35 cellular contexts compared by ENCODE assay signal in the genomic region with DNA sequence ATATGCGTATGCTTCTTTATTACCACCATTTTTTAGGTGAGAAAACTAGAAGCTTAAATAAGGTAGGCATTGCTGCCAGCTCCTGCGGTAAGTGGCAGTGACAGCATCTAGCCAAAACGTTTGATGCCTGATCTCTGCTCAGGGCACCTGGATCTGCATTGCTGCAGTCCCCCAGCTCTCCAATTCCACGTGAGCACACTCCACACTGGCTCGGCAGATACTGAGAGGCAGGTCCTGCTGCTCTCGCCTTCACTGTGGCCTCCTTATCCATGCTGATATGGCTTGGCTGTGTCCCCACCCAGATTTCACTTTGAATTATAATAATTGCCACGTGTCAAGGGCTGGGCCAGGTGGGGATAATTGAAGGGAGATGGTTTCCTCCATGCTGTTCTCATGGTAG.
"Had no signal": no experiment of that assay in that cellular context is flagged by ENCODE, and none has a peak within 500 bp of the region (broad histone marks: within the 10 kb centered on the region; RNA-seq: fewer than 3 reads in every experiment).

No MANE protein-coding gene starts in this region.

- H3K4me3 Mint-ChIP-seq: activated B cell treated with CpG ODN at 0.5 μM for 24 hours; activated naive CD4-positive, alpha-beta T cell treated with anti-CD3 and anti-CD28 coated beads for 36 hours; activated naive CD4-positive, alpha-beta T cell treated with anti-CD3 and anti-CD28 coated beads, Interleukin-2, amount 50 U/mL, for 24 hours; activated naive CD8-positive, alpha-beta T cell treated with anti-CD3 and anti-CD28 coated beads for 36 hours; activated T-cell treated with anti-CD3 and anti-CD28 coated beads, Interleukin-2, amount 50 U/mL, for 24 hours; activated T-cell treated with anti-CD3 and anti-CD28 coated beads, Interleukin-2, amount 50 U/mL, for 72 hours; central memory CD8-positive, alpha-beta T cell; effector memory CD8-positive, alpha-beta T cell; T-helper 17 cell; T-helper 2 cell treated with Interferon-gamma antibody and Interleukin-4, amounts not matched to agents 5 μg/mL and 100 μg/mL, for 36 hours had no signal

- FAIRE-seq: astrocyte, bronchial epithelial cell, colon had no signal

- H3K36me3 Mint-ChIP-seq: activated naive CD4-positive, alpha-beta T cell treated with anti-CD3 and anti-CD28 coated beads, Interleukin-2, amount 50 U/mL, for 24 hours; activated naive CD8-positive, alpha-beta T cell treated with anti-CD3 and anti-CD28 coated beads for 36 hours had no signal

- DNase-seq: activated B cell treated with CpG ODN at 0.5 μM for 24 hours; activated CD4-positive, alpha-beta T cell treated with anti-CD3 and anti-CD28 coated beads for 48 hours; activated CD4-positive, alpha-beta T cell treated with anti-CD3 and anti-CD28 coated beads, Interleukin-2, amount 50 U/mL, for 1 hour; activated CD4-positive, alpha-beta T cell treated with anti-CD3 and anti-CD28 coated beads, Interleukin-2, amount 50 U/mL, for 48 hours; activated CD8-positive, alpha-beta memory T cell treated with anti-CD3 and anti-CD28 coated beads, Interleukin-2, amount 50 U/mL, for 48 hours; activated effector memory CD4-positive, alpha-beta T cell treated with anti-CD3 and anti-CD28 coated beads, Interleukin-2, amount 50 U/mL, for 16 hours; activated naive CD4-positive, alpha-beta T cell treated with anti-CD3 and anti-CD28 coated beads for 36 hours; activated naive CD8-positive, alpha-beta T cell treated with anti-CD3 and anti-CD28 coated beads for 36 hours; activated T-cell treated with anti-CD3 and anti-CD28 coated beads for 4 hours; activated T-cell treated with anti-CD3 and anti-CD28 coated beads, Interleukin-2, amount 50 U/mL, for 24 hours; activated T-cell treated with anti-CD3 and anti-CD28 coated beads, Interleukin-2, amount 50 U/mL, for 72 hours; amniotic stem cell; anterior cingulate cortex; brain microvascular endothelial cell; cortex of kidney; dermis blood vessel endothelial cell; effector CD4-positive, alpha-beta T cell; effector memory CD8-positive, alpha-beta T cell; erythroblast; foreskin keratinocyte; gastrocnemius medialis; glutamatergic neuron; T-helper 1 cell; T-helper 17 cell; T1000; WERI-Rb-1 had no signal

- H3K27ac Mint-ChIP-seq: activated B cell treated with CpG ODN at 0.5 μM for 24 hours; activated naive CD4-positive, alpha-beta T cell treated with anti-CD3 and anti-CD28 coated beads for 36 hours; activated naive CD4-positive, alpha-beta T cell treated with anti-CD3 and anti-CD28 coated beads, Interleukin-2, amount 50 U/mL, for 24 hours; activated naive CD8-positive, alpha-beta T cell treated with anti-CD3 and anti-CD28 coated beads for 36 hours; activated T-cell treated with anti-CD3 and anti-CD28 coated beads, Interleukin-2, amount 50 U/mL, for 24 hours; activated T-cell treated with anti-CD3 and anti-CD28 coated beads, Interleukin-2, amount 50 U/mL, for 72 hours; effector memory CD8-positive, alpha-beta T cell; T-helper 17 cell; T-helper 2 cell treated with Interferon-gamma antibody and Interleukin-4, amounts not matched to agents 5 μg/mL and 100 μg/mL, for 36 hours had no signal

- H3K27me3 Mint-ChIP-seq: activated B cell treated with CpG ODN at 0.5 μM for 24 hours; activated naive CD4-positive, alpha-beta T cell treated with anti-CD3 and anti-CD28 coated beads, Interleukin-2, amount 50 U/mL, for 24 hours; activated naive CD8-positive, alpha-beta T cell treated with anti-CD3 and anti-CD28 coated beads for 36 hours; activated T-cell treated with anti-CD3 and anti-CD28 coated beads, Interleukin-2, amount 50 U/mL, for 24 hours; central memory CD8-positive, alpha-beta T cell; effector memory CD8-positive, alpha-beta T cell had no signal

- ATAC-seq: activated CD4-positive, CD25-positive, alpha-beta regulatory T cell treated with anti-CD3 and anti-CD28 coated beads, Interleukin-2, amount 50 U/mL, for 24 hours; activated T-cell treated with anti-CD3 and anti-CD28 coated beads, Interleukin-2, amount 50 U/mL, for 72 hours; effector memory CD8-positive, alpha-beta T cell; foreskin keratinocyte; gastrocnemius medialis; heart left ventricle; T-helper 17 cell had no signal

- H3K27me3 ChIP-seq: brain microvascular endothelial cell, esophagus muscularis mucosa, foreskin keratinocyte, gastrocnemius medialis, heart left ventricle had no signal

- H3K4me1 Mint-ChIP-seq: activated naive CD4-positive, alpha-beta T cell treated with anti-CD3 and anti-CD28 coated beads, Interleukin-2, amount 50 U/mL, for 24 hours; central memory CD8-positive, alpha-beta T cell had no signal

- H3K36me3 ChIP-seq: gastrocnemius medialis had no signal

- H3K9me3 Mint-ChIP-seq: activated B cell treated with CpG ODN at 0.5 μM for 24 hours; activated naive CD4-positive, alpha-beta T cell treated with anti-CD3 and anti-CD28 coated beads for 36 hours; activated naive CD4-positive, alpha-beta T cell treated with anti-CD3 and anti-CD28 coated beads, Interleukin-2, amount 50 U/mL, for 24 hours; activated naive CD8-positive, alpha-beta T cell treated with anti-CD3 and anti-CD28 coated beads for 36 hours; activated T-cell treated with anti-CD3 and anti-CD28 coated beads, Interleukin-2, amount 50 U/mL, for 24 hours; activated T-cell treated with anti-CD3 and anti-CD28 coated beads, Interleukin-2, amount 50 U/mL, for 72 hours; central memory CD8-positive, alpha-beta T cell; effector memory CD8-positive, alpha-beta T cell; T-helper 2 cell treated with Interferon-gamma antibody and Interleukin-4, amounts not matched to agents 5 μg/mL and 100 μg/mL, for 36 hours had no signal

- H3K4me3 ChIP-seq: esophagus muscularis mucosa, gastrocnemius medialis, heart left ventricle had no signal
